ENCODE assay signal across 14 cellular contexts in genomic region chr1:21059021-21059420, GRCh38.
A peak's percentile ranks its signal among the peaks of the same experiment; 100 is the strongest.
DNase-seq lines count a peak whose midpoint lies in the region; ATAC-seq and TF ChIP-seq lines count a peak whose summit lies in the region.
"Had no signal": no experiment of that assay in that cellular context is flagged by ENCODE, and none has a peak within 500 bp of the region (broad histone marks: within the 10 kb centered on the region; RNA-seq: fewer than 3 reads in every experiment).

No MANE protein-coding gene starts in this region.

- H3K4me1 Mint-ChIP-seq in central memory CD8-positive, alpha-beta T cell: peaks cover 5% of the 10 kb centered on the region
- H3K4me1 Mint-ChIP-seq: CD8-positive, alpha-beta memory T cell had no signal

- no peaks in the 10 kb centered on the region for H3K27me3 ChIP-seq in right lobe of liver
- H3K27me3 ChIP-seq in gastrocnemius medialis: no peaks in the 10 kb centered on the region
- H3K27me3 ChIP-seq: BLaER1 had no signal

- H3K36me3 Mint-ChIP-seq in central memory CD8-positive, alpha-beta T cell (ENCODE audit: insufficient read depth): no peaks in the 10 kb centered on the region
- H3K36me3 Mint-ChIP-seq: CD8-positive, alpha-beta memory T cell had no signal

- no peak for TF ChIP-seq POLR2A in right lobe of liver (IDR thresholded peaks at IDR 0.05)
- no peak for TF ChIP-seq POLR2A in gastrocnemius medialis (IDR thresholded peaks at IDR 0.05)

- H3K4me3 Mint-ChIP-seq in central memory CD8-positive, alpha-beta T cell: no peak overlapping the region
- H3K4me3 Mint-ChIP-seq: CD8-positive, alpha-beta memory T cell had no signal

- H3K36me3 ChIP-seq in right lobe of liver: no peaks in the 10 kb centered on the region
- H3K36me3 ChIP-seq in gastrocnemius medialis: no peaks in the 10 kb centered on the region
- H3K36me3 ChIP-seq: HAP-1 had no signal

- in situ Hi-C loops in gastrocnemius medialis (cut with MboI; ENCODE audit: low sequenced_read_pairs in 4 of 4): no loop called here

- H3K4me1 ChIP-seq in right lobe of liver (no peaks in the 10 kb centered on the region), gastrocnemius medialis (peaks cover 4 to 16% of the 10 kb centered on the region in 2 donors)
- H3K4me1 ChIP-seq: BLaER1, HAP-1 had no signal

- ATAC-seq in central memory CD8-positive, alpha-beta T cell (replicated peaks; ENCODE audit: extremely low read depth, poor library complexity, severe bottlenecking): no peak
- ATAC-seq in right lobe of liver: peak; percentile 43 to 86 (median 78)
- ATAC-seq in HG02678 (IDR thresholded peaks at IDR 0.05; ENCODE audit: unreplicated experiment): no peak
- no peak for ATAC-seq in gastrocnemius medialis
- ATAC-seq: Right ventricle myocardium inferior had no signal

- no peaks in the 10 kb centered on the region for H3K27me3 Mint-ChIP-seq in central memory CD8-positive, alpha-beta T cell
- H3K27me3 Mint-ChIP-seq: CD8-positive, alpha-beta memory T cell had no signal

- H3K9me3 Mint-ChIP-seq in central memory CD8-positive, alpha-beta T cell: no peaks in the 10 kb centered on the region
- H3K9me3 Mint-ChIP-seq: CD8-positive, alpha-beta memory T cell had no signal

- H3K27ac ChIP-seq in right lobe of liver (peak overlapping the region; percentile 17 to 66 (median 42)), gastrocnemius medialis (no peak overlapping the region), substantia nigra (ENCODE audit: low read depth, low read length, poor library complexity, severe bottlenecking) (no peak overlapping the region)
- H3K27ac ChIP-seq: BLaER1 had no signal

- intact Hi-C loops in right lobe of liver (cut with DNase I) (no loop called here), gastrocnemius medialis (cut with DNase I; ENCODE audit: low total_unique reads) (no loop called here)

- DNase-seq in EH (ENCODE audit: low read depth) (peak; percentile 15), OCI-M1 (lab: John Stamatoyannopoulos, UW) (peak; percentile 23), right lobe of liver (no peak), gastrocnemius medialis (no peak), substantia nigra (lab: John Stamatoyannopoulos, UW) (no peak)
- no peak for DNase-seq in central memory CD8-positive, alpha-beta T cell (ENCODE audit: low spot score in 2 of 2)
- DNase-seq: CD8-positive, alpha-beta memory T cell; DMS79; NCI-H1105; NCI-H1694 had no signal

- peak overlapping the region; percentile 8 for H3K27ac Mint-ChIP-seq in central memory CD8-positive, alpha-beta T cell (ENCODE audit: low read depth)

- H3K4me3 ChIP-seq in right lobe of liver: no peak overlapping the region
- H3K4me3 ChIP-seq in gastrocnemius medialis: no peak overlapping the region
- H3K4me3 ChIP-seq: BLaER1, HAP-1 had no signal

- TF ChIP-seq CTCF in right lobe of liver (IDR thresholded peaks at IDR 0.05): no peak
- no peak for TF ChIP-seq CTCF in gastrocnemius medialis (IDR thresholded peaks at IDR 0.05 in 4 of 5, conservative IDR thresholded peaks at IDR 0.05 in 1 of 5)

- no peaks in the 10 kb centered on the region for H3K9me3 ChIP-seq in right lobe of liver
- no peaks in the 10 kb centered on the region for H3K9me3 ChIP-seq in gastrocnemius medialis
- H3K9me3 ChIP-seq: BLaER1, HAP-1 had no signal

Comparison
In these comparisons a context has a peak if more than half of its experiments do, and no peak if none do; other contexts are left out.
1. DNase-seq: peak in EH (single experiment) and OCI-M1 (single experiment); none in central memory CD8-positive, alpha-beta T cell (0 of 2), right lobe of liver (0 of 3), gastrocnemius medialis (0 of 2) and substantia nigra (0 of 49).
2. ATAC-seq: peak in right lobe of liver (4 of 4); none in central memory CD8-positive, alpha-beta T cell (single experiment), HG02678 (single experiment) and gastrocnemius medialis (0 of 2).
3. H3K27ac ChIP-seq: peak in right lobe of liver (3 of 3); none in gastrocnemius medialis (0 of 4) and substantia nigra (single experiment).